Comparison of ENCODE assay signal across 13 cellular contexts in genomic region chr7:28292826-28293528, GRCh38.
DNase-seq lines count a peak whose midpoint lies in the region; ATAC-seq and TF ChIP-seq lines count a peak whose summit lies in the region.
"Had no signal": no experiment of that assay in that cellular context is flagged by ENCODE, and none has a peak within 500 bp of the region (broad histone marks: within the 10 kb centered on the region; RNA-seq: fewer than 3 reads in every experiment).

No MANE protein-coding gene starts in this region.

- ATAC-seq in Panc1 (0 out of 2 replicates have a peak, but pooled peaks have one; percentile 29), HG03097 (IDR thresholded peaks at IDR 0.05; ENCODE audit: low FRiP score, unreplicated experiment) (no peak)
- no peak for ATAC-seq in effector memory CD8-positive, alpha-beta T cell (replicated peaks)

- intact Hi-C loops in Panc1 (cut with micrococcal nuclease; ENCODE audit: unreplicated experiment), result loop anchor here (10.0 kb wide), 1 partner anchor 332 kb away; no protein-coding TSS in a partner anchor
- intact Hi-C loops in mammary epithelial cell (cut with micrococcal nuclease), result no loop called here

- DNase-seq in activated T-cell treated with anti-CD3 and anti-CD28 coated beads for 24 hours (ENCODE audit: low read depth) (peak; percentile 9), activated T-cell treated with anti-CD3 and anti-CD28 coated beads for 4 hours (no peak), Panc1 (ENCODE audit: low read depth, low spot score) (no peak), mammary epithelial cell (no peak)
- DNase-seq in effector memory CD8-positive, alpha-beta T cell, result no peak
- DNase-seq: activated CD4-positive, alpha-beta T cell treated with anti-CD3 and anti-CD28 coated beads, Interleukin-2, amount 50 U/mL, for 1 hour; cortex of kidney; immature natural killer cell; NCI-H2081 treated with DMSO at 0.1 percent for 48 hours; uterus had no signal

- no peaks in the 10 kb centered on the region for H3K36me3 Mint-ChIP-seq in effector memory CD8-positive, alpha-beta T cell (ENCODE audit: insufficient read depth)
- H3K36me3 Mint-ChIP-seq: immature natural killer cell had no signal

- WGBS in HUES64, result 78% methylated on average over 5 of the region's 5 CpGs
- WGBS in mammary epithelial cell (ENCODE audit: low coverage, missing lambda C conversion rate), result 92% methylated on average over 5 of the region's 5 CpGs

- H3F3A ChIP-seq in neural cell (ENCODE audit: insufficient read depth, low read length, poor library complexity, severe bottlenecking), result no peaks in the 10 kb centered on the region

- TF ChIP-seq EP300 in neural cell (conservative IDR thresholded peaks at IDR 0.05; ENCODE audit: poor library complexity, severe bottlenecking), result no peak

- H2AFZ ChIP-seq in neural cell (ENCODE audit: low read depth, low read length), result no peak overlapping the region
- no peak overlapping the region for H2AFZ ChIP-seq in mammary epithelial cell (ENCODE audit: low read depth, low read length)

- no peak for TF ChIP-seq RAD21 in neural cell (conservative IDR thresholded peaks at IDR 0.05)

- H3K27me3 Mint-ChIP-seq in effector memory CD8-positive, alpha-beta T cell, result peaks cover 16 to 33% of the 10 kb centered on the region in 2 donors

- no peak overlapping the region for H3K4me3 ChIP-seq in HUES64 (ENCODE audit: low read length)
- H3K4me3 ChIP-seq in Panc1 (ENCODE audit: low read depth in 2 of 2, low read length in 2 of 2), result no peak overlapping the region
- no peak overlapping the region for H3K4me3 ChIP-seq in neural cell (ENCODE audit: low read length)
- H3K4me3 ChIP-seq in mammary epithelial cell (replicated peaks in 1 of 3; ENCODE audit: insufficient read depth in 1 of 3, low read depth in 2 of 3, low read length in 3 of 3), result no peak overlapping the region
- H3K4me3 ChIP-seq: uterus had no signal

- H3K79me2 ChIP-seq in neural cell (replicated peaks; ENCODE audit: insufficient read depth, low read length) (no peaks in the 10 kb centered on the region), mammary epithelial cell (ENCODE audit: insufficient read depth, low read length) (no peaks in the 10 kb centered on the region)

- POLR2A ChIA-PET in Panc1 (lab: Charles Lee), result no interaction called here

- H3K4me1 ChIP-seq in HUES64 (ENCODE audit: insufficient read depth, low read length), result peaks cover 57% of the 10 kb centered on the region
- no peaks in the 10 kb centered on the region for H3K4me1 ChIP-seq in Panc1 (ENCODE audit: control insufficient read depth, insufficient read depth, low read length)
- no peaks in the 10 kb centered on the region for H3K4me1 ChIP-seq in mammary epithelial cell (ENCODE audit: insufficient read depth, low read length)
- H3K4me1 ChIP-seq: uterus had no signal

- no peaks in the 10 kb centered on the region for H4K20me1 ChIP-seq in neural cell (ENCODE audit: insufficient read depth)
- no peaks in the 10 kb centered on the region for H4K20me1 ChIP-seq in mammary epithelial cell (ENCODE audit: insufficient read depth, low read length)

- CTCF ChIA-PET in Panc1 (lab: Charles Lee), result interaction anchor here (1.0 kb wide), 1 partner anchor 231 kb away, joined by 4 read pairs; no protein-coding TSS in a partner anchor
- CTCF ChIA-PET in mammary epithelial cell (lab: Charles Lee; ENCODE audit: low non-redundant PET), result no interaction called here

- H3K9ac ChIP-seq in HUES64 (ENCODE audit: low read depth, low read length) (peak overlapping the region; percentile 42), neural cell (ENCODE audit: low read length) (no peak overlapping the region), mammary epithelial cell (ENCODE audit: insufficient read depth, low read length) (no peak overlapping the region)

- no peaks in the 10 kb centered on the region for H3K9me3 Mint-ChIP-seq in effector memory CD8-positive, alpha-beta T cell
- H3K9me3 Mint-ChIP-seq: immature natural killer cell had no signal

- no peak overlapping the region for H3K27ac Mint-ChIP-seq in effector memory CD8-positive, alpha-beta T cell
- H3K27ac Mint-ChIP-seq: immature natural killer cell had no signal

- no peak overlapping the region for H3K4me3 Mint-ChIP-seq in effector memory CD8-positive, alpha-beta T cell
- H3K4me3 Mint-ChIP-seq: immature natural killer cell had no signal

- H3K27me3 ChIP-seq in HUES64 (ENCODE audit: insufficient read depth, low read length) (no peaks in the 10 kb centered on the region), Panc1 (ENCODE audit: control insufficient read depth, insufficient read depth, low read length) (no peaks in the 10 kb centered on the region), neural cell (ENCODE audit: insufficient read depth, low read depth, low read length) (no peaks in the 10 kb centered on the region), mammary epithelial cell (ENCODE audit: insufficient read depth, low read length) (peaks cover 4% of the 10 kb centered on the region)
- H3K27me3 ChIP-seq: uterus had no signal

- no peaks in the 10 kb centered on the region for H3K9me2 ChIP-seq in neural cell (ENCODE audit: insufficient read depth, low read length)

- TF ChIP-seq CTCF in Panc1 (IDR thresholded peaks at IDR 0.05) (no peak), neural cell (IDR thresholded peaks at IDR 0.05; ENCODE audit: poor library complexity, severe bottlenecking) (no peak), mammary epithelial cell (conservative IDR thresholded peaks at IDR 0.05 in 1 of 2, IDR thresholded peaks at IDR 0.05 in 1 of 2; ENCODE audit: extremely low read depth in 1 of 2, insufficient read depth in 1 of 2, low read depth in 1 of 2, low read length in 2 of 2) (no peak)

- BruUV-seq in Panc1 (replicated peaks; lab: Mats Ljungman, UMichigan) (no TSS peak), mammary epithelial cell (replicated peaks; lab: Mats Ljungman, UMichigan) (no TSS peak)

- H3K9me3 ChIP-seq in HUES64 (ENCODE audit: insufficient read depth, low read depth, low read length) (no peaks in the 10 kb centered on the region), Panc1 (ENCODE audit: control insufficient read depth, insufficient read depth, low read depth, low read length) (no peaks in the 10 kb centered on the region), neural cell (ENCODE audit: low read length) (no peaks in the 10 kb centered on the region), mammary epithelial cell (replicated peaks; ENCODE audit: insufficient read depth, low read length) (no peaks in the 10 kb centered on the region)
- H3K9me3 ChIP-seq: uterus had no signal

- no peaks in the 10 kb centered on the region for H3K36me3 ChIP-seq in HUES64 (ENCODE audit: insufficient read depth, low read length)
- no peaks in the 10 kb centered on the region for H3K36me3 ChIP-seq in Panc1 (ENCODE audit: control insufficient read depth, insufficient read depth, low read length)
- no peaks in the 10 kb centered on the region for H3K36me3 ChIP-seq in neural cell (ENCODE audit: insufficient read depth, low read length)
- no peaks in the 10 kb centered on the region for H3K36me3 ChIP-seq in mammary epithelial cell (ENCODE audit: insufficient read depth, low read length)
- H3K36me3 ChIP-seq: uterus had no signal

- H3K27ac ChIP-seq in HUES64 (ENCODE audit: low read depth, low read length), result peak overlapping the region; percentile 91
- H3K27ac ChIP-seq in Panc1 (ENCODE audit: low read length), result no peak overlapping the region
- H3K27ac ChIP-seq in neural cell (ENCODE audit: low read length), result no peak overlapping the region
- H3K27ac ChIP-seq in mammary epithelial cell (ENCODE audit: insufficient read depth, low read depth, low read length), result no peak overlapping the region
- H3K27ac ChIP-seq: uterus had no signal

- dilution Hi-C loops in mammary epithelial cell (cut with HindIII; ENCODE audit: low sequenced_read_pairs), result loop anchor here (5.0 kb wide), 1 partner anchor 39 kb away; no protein-coding TSS in a partner anchor

- H3K4me2 ChIP-seq in neural cell (ENCODE audit: low read length) (peak overlapping the region; percentile 1), mammary epithelial cell (ENCODE audit: insufficient read depth, low read depth, low read length) (no peak overlapping the region)

- H3K4me1 Mint-ChIP-seq in effector memory CD8-positive, alpha-beta T cell (ENCODE audit: low read depth in 2 of 2), result no peaks in the 10 kb centered on the region
- H3K4me1 Mint-ChIP-seq: immature natural killer cell had no signal

- in situ Hi-C loops in Panc1 (cut with HindIII; ENCODE audit: low pct_unique_long_range_greater_than_20kb, low sequenced_read_pairs) (no loop called here), mammary epithelial cell (cut with MboI; ENCODE audit: low sequenced_read_pairs in 2 of 2) (loop anchor here in 1 of 2 donors (10.0 kb wide), 1 partner anchor 562 kb away; no protein-coding TSS in a partner anchor)

TF ChIP-seq in neural cell, 6 proteins besides CTCF, POLR2A, EP300 and RAD21 (continues in another document):
- TF ChIP-seq REST (IDR thresholded peaks at IDR 0.05; ENCODE audit: borderline replicate concordance) (no peak), TAF1 (IDR thresholded peaks at IDR 0.05; ENCODE audit: low read depth) (no peak), EZH2 (IDR thresholded peaks at IDR 0.05; ENCODE audit: borderline replicate concordance, insufficient read depth, low read length, poor library complexity, severe bottlenecking) (no peak), SMC3 (conservative IDR thresholded peaks at IDR 0.05; ENCODE audit: poor library complexity) (no peak), MXI1 (conservative IDR thresholded peaks at IDR 0.05; ENCODE audit: poor library complexity, severe bottlenecking) (no peak)
